In the genomic region with DNA sequence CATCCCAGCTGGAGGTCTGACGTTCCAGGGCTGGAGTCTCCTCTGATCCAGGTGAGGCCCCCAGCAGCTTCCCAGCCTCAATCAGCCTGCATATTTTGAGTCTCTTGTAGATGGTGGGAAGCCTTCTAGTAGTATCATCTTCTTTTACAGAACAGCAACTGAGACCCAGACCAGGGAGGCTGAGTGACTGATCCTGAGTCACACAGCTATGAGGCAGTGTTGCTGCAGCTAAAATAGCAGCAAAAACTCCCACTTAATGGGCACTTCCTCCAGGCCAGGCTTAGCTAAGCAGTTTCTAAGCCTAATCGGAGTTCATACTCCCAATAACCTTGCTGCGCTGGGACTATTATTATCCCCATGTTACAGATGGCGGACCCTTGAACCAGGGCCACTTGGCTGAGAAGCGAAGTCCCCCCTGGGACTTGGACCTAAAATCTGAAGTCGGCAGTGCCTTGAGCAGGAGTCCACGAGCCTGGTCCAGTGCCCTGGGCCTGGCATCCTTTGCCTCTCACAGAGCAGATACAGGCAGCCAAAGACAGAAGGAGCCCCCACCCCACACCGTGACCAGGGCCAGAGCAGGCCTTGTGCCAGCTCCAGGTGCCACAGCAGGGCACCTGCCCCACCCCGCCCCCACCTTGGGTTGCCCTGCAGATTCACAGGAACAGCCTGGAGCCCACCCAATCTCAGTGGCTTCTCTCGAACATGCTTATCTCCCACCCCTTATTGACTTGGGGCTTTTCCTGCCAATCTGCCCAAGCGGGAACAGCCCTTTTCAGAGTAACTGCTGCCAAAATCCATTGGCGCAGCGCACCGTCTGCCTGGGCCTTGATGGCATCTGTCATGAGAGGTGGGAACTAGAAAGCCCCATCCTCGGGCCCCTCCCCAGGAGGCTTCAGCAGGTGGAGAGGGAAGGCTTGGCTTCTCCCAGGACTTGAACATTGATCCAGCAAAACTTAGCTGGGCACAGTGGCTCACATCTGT, we compare ENCODE assay signal across 1 cellular context.
TF ChIP-seq lines count a peak whose summit lies in the region.

No MANE protein-coding gene starts in this region.

TF ChIP-seq in H1, 55 proteins besides CTCF, POLR2A, EP300 and RAD21 (continued from another document):
- TF ChIP-seq HDAC6 (IDR thresholded peaks at IDR 0.05; ENCODE audit: low read depth, low read length), result no peak
- TF ChIP-seq GABPA (IDR thresholded peaks at IDR 0.05; ENCODE audit: borderline replicate concordance, insufficient read depth, low read length), result no peak
- no peak for TF ChIP-seq RXRA (IDR thresholded peaks at IDR 0.05; ENCODE audit: insufficient read depth, low read depth, low read length)
- no peak for TF ChIP-seq YY1 (IDR thresholded peaks at IDR 0.05; ENCODE audit: low read depth, low read length)
- no peak for TF ChIP-seq MAX (IDR thresholded peaks at IDR 0.05)
